ENCODE assay signal across 14 cellular contexts in the genomic region with DNA sequence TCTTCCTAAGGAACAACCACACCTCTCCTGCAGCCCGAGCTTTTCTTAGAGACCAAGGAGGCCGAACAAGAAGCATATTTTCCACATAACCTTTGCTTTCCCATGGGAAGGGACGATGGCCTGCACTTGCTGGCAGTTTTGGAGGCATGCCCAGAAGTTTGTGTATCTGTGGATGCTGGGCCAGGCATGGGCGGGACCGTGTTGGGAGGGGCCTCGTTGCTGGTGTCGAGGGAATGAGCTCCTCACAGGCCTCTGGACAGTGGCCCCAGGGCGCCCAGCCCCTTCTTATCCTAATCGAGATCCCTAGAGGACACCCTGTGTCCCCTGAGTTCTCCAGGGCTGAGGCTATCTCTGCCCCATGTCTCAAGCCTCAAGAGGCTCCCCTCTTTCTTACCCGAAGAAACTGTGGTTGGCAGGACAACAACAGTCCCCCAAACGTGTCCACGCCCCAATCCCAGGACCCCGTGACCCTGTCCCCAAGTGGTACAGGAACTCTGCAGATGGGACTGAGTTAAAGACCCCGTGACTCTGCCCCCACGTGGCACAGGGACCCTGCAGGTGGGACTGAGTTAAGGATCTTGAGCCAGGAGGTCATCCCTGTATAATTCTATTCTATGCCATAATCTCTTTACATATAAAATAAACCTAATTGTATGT.
DNase-seq lines count a peak whose midpoint lies in the region; ATAC-seq, FAIRE-seq and TF ChIP-seq lines count a peak whose summit lies in the region.
"Had no signal": no experiment of that assay in that cellular context is flagged by ENCODE, and none has a peak within 500 bp of the region (broad histone marks: within the 10 kb centered on the region; RNA-seq: fewer than 3 reads in every experiment).

No MANE protein-coding gene starts in this region.

- DNase-seq in Calu3 = peak; percentile 60
- DNase-seq in MG63 = peak; percentile 57
- peak; percentile 78 for DNase-seq in colonic mucosa
- DNase-seq in pancreas = peak in 5 of 6 donors; percentile 62 to 85 (median 79)
- no peak for DNase-seq in HPDE6-E6E7 (ENCODE audit: extremely low spot score)
- DNase-seq: effector CD8-positive, alpha-beta T cell; NCI-H2227 treated with DMSO at 0.1 percent for 48 hours; ovary; stimulated activated CD4-positive, alpha-beta T cell treated with anti-CD3 and anti-CD28 coated beads, Interleukin-4, amount 100 ng/mL, for 24 hours; stimulated activated naive CD8-positive, alpha-beta T cell treated with anti-CD3 and anti-CD28 coated beads, Interleukin-15, Interleukin-2, amounts not matched to agents 100 U/mL and 50 U/mL, for 24 hours had no signal

- no TSS peak for BruUV-seq in Calu3 (replicated peaks; lab: Mats Ljungman, UMichigan)

- TF ChIP-seq CTCF in Calu3 (IDR thresholded peaks at IDR 0.05; ENCODE audit: unreplicated experiment) (no peak), colonic mucosa (IDR thresholded peaks at IDR 0.05) (no peak), pancreas (IDR thresholded peaks at IDR 0.05) (no peak)

- whole genome bisulfite sequencing in pancreas, 2 donors = 32 to 41% methylated on average over 15 of the region's 15 CpGs

- H3K9me3 Mint-ChIP-seq in Calu3 (ENCODE audit: low read depth, unreplicated experiment) = peaks cover 2% of the 10 kb centered on the region

- no peak overlapping the region for H3K27ac Mint-ChIP-seq in Calu3 (ENCODE audit: unreplicated experiment)

- peaks cover 12% of the 10 kb centered on the region for H3K36me3 Mint-ChIP-seq in Calu3 (ENCODE audit: insufficient read depth, unreplicated experiment)

- no peak for TF ChIP-seq POLR2A in GM18505 (IDR thresholded peaks at IDR 0.05; ENCODE audit: borderline replicate concordance, extremely low read depth, insufficient read depth, insufficient read length)

- H3K27ac ChIP-seq in colonic mucosa (no peak overlapping the region), pancreas (no peak overlapping the region)
- H3K27ac ChIP-seq: ovary had no signal

- no peak overlapping the region for H3K9ac ChIP-seq in colonic mucosa (ENCODE audit: low read depth in 2 of 2, low read length in 2 of 2)

- H3K9me3 ChIP-seq in MG63 (peaks cover 8% of the 10 kb centered on the region; the same call in 1 of the 2 replicates), colonic mucosa (no peaks in the 10 kb centered on the region), pancreas (no peaks in the 10 kb centered on the region)
- H3K9me3 ChIP-seq: ovary had no signal

- no peaks in the 10 kb centered on the region for H3K4me1 ChIP-seq in colonic mucosa
- no peaks in the 10 kb centered on the region for H3K4me1 ChIP-seq in pancreas

- CTCF ChIA-PET in Calu3 (lab: Charles Lee) = no interaction called here

- FAIRE-seq in pancreas (lab: Jason Lieb, UNC) = no peak

- peaks cover 80% of the 10 kb centered on the region for H3K27me3 Mint-ChIP-seq in Calu3 (ENCODE audit: unreplicated experiment)

- H3K4me1 Mint-ChIP-seq in Calu3 (ENCODE audit: low read depth, unreplicated experiment) = no peaks in the 10 kb centered on the region

- H3K36me3 ChIP-seq in MG63 (no peaks in the 10 kb centered on the region), colonic mucosa (no peaks in the 10 kb centered on the region), pancreas (no peaks in the 10 kb centered on the region)
- H3K36me3 ChIP-seq: ovary had no signal

- H3K27me3 ChIP-seq in MG63 (peaks cover 19% of the 10 kb centered on the region), colonic mucosa (no peaks in the 10 kb centered on the region), pancreas (no peaks in the 10 kb centered on the region)
- H3K27me3 ChIP-seq: ovary had no signal

- ATAC-seq in pancreas (peak; percentile 63 to 89 (median 82)), HG02852 (IDR thresholded peaks at IDR 0.05; ENCODE audit: unreplicated experiment) (no peak), GM19395 (IDR thresholded peaks at IDR 0.05; ENCODE audit: unreplicated experiment) (no peak), GM18505 (IDR thresholded peaks at IDR 0.05; ENCODE audit: unreplicated experiment) (no peak)
- ATAC-seq: HCT116; stimulated activated naive CD8-positive, alpha-beta T cell treated with anti-CD3 and anti-CD28 coated beads, Interleukin-15, Interleukin-2, amounts not matched to agents 100 U/mL and 50 U/mL, for 24 hours had no signal

- no peak overlapping the region for H3K4me3 Mint-ChIP-seq in Calu3 (ENCODE audit: low read depth, unreplicated experiment)

- no peak overlapping the region for H3K4me3 ChIP-seq in MG63
- no peak overlapping the region for H3K4me3 ChIP-seq in colonic mucosa
- H3K4me3 ChIP-seq in pancreas = no peak overlapping the region
- H3K4me3 ChIP-seq: ovary had no signal

- intact Hi-C loops in Calu3 (cut with micrococcal nuclease; ENCODE audit: unreplicated experiment) (no loop called here), colonic mucosa (cut with DNase I) (no loop called here), pancreas (cut with DNase I) (no loop called here)

Comparison
In these comparisons a context has a peak if more than half of its experiments do, and no peak if none do; other contexts are left out.
1. ATAC-seq: peak in pancreas (4 of 4); none in HG02852 (single experiment), GM19395 (single experiment) and GM18505 (single experiment).